Comparison of ENCODE assay signal across 19 cellular contexts in genomic region chr5:39138182-39138487, GRCh38.
DNase-seq lines count a peak whose midpoint lies in the region; ATAC-seq and TF ChIP-seq lines count a peak whose summit lies in the region.
"Had no signal": no experiment of that assay in that cellular context is flagged by ENCODE, and none has a peak within 500 bp of the region (broad histone marks: within the 10 kb centered on the region; RNA-seq: fewer than 3 reads in every experiment).

No MANE protein-coding gene starts in this region.

- H3K4me3 ChIP-seq in GM23248 = no peak overlapping the region
- H3K4me3 ChIP-seq: colonic mucosa, sigmoid colon, testis had no signal

- H4K20me1 ChIP-seq in GM23248 (ENCODE audit: insufficient read depth) = no peaks in the 10 kb centered on the region
- H4K20me1 ChIP-seq in H9 (ENCODE audit: control insufficient read depth, insufficient read depth, insufficient read length) = no peaks in the 10 kb centered on the region

- H2BK12ac ChIP-seq in H9 (ENCODE audit: insufficient read length, low read depth, low read length) = no peak overlapping the region

- H2AK5ac ChIP-seq in H9 (ENCODE audit: insufficient read length, low read length) = no peak overlapping the region

- H3K9ac ChIP-seq in GM23248 (0 out of 2 replicates have a peak overlapping the region, but pooled peaks have one; percentile 19), H9 (ENCODE audit: extremely low read depth, insufficient read length, low read length) (no peak overlapping the region)

- H3K9me3 Mint-ChIP-seq in H9 = no peaks in the 10 kb centered on the region
- H3K9me3 Mint-ChIP-seq: activated B cell treated with CpG ODN at 0.5 μM for 24 hours; activated T-helper 1 cell treated with anti-CD3 and anti-CD28 coated beads, Interleukin-12 subunit alpha, Interleukin-12 subunit beta, Interleukin-2, Interleukin-4 antibody, amounts not matched to agents 30 ng/mL and 10 ng/mL and 1 ng/mL, durations not matched to agents 14 hours and 24 hours and 36 hours; naive B cell; T-helper 2 cell treated with Interferon-gamma antibody and Interleukin-4, amounts not matched to agents 5 μg/mL and 100 μg/mL, for 36 hours had no signal

- no peaks in the 10 kb centered on the region for H3K27me3 ChIP-seq in GM23248 (replicated peaks; ENCODE audit: insufficient read depth)
- no peaks in the 10 kb centered on the region for H3K27me3 ChIP-seq in foreskin keratinocyte
- H3K27me3 ChIP-seq in H9 (ENCODE audit: insufficient read depth, low read length) = no peaks in the 10 kb centered on the region
- H3K27me3 ChIP-seq: colonic mucosa, sigmoid colon, testis had no signal

- no peak overlapping the region for H3T11ph ChIP-seq in H9 (ENCODE audit: low read length)

- H2AFZ ChIP-seq in GM23248 (no peak overlapping the region), H9 (ENCODE audit: low read length) (no peak overlapping the region)

- H3K4me1 Mint-ChIP-seq in T-helper 17 cell (peaks cover 27% of the 10 kb centered on the region), H9 (no peaks in the 10 kb centered on the region)
- H3K4me1 Mint-ChIP-seq: activated B cell treated with CpG ODN at 0.5 μM for 24 hours had no signal

- peaks cover 13% of the 10 kb centered on the region; the same call in 1 of the 2 replicates for H3F3A ChIP-seq in GM23248 (ENCODE audit: insufficient read depth)

- peak overlapping the region; percentile 94 for H3K27ac Mint-ChIP-seq in T-helper 17 cell
- no peak overlapping the region for H3K27ac Mint-ChIP-seq in H9
- H3K27ac Mint-ChIP-seq: activated B cell treated with CpG ODN at 0.5 μM for 24 hours; naive B cell; T-helper 2 cell treated with Interferon-gamma antibody and Interleukin-4, amounts not matched to agents 5 μg/mL and 100 μg/mL, for 36 hours had no signal

- H3K9me3 ChIP-seq in GM23248 (ENCODE audit: low read depth) (no peaks in the 10 kb centered on the region), T-helper 17 cell (ENCODE audit: control insufficient read depth, low read length, poor library complexity, severe bottlenecking) (no peaks in the 10 kb centered on the region), H9 (ENCODE audit: control insufficient read depth, low read depth, low read length) (no peaks in the 10 kb centered on the region)
- H3K9me3 ChIP-seq: colonic mucosa, sigmoid colon, testis had no signal

- no peak overlapping the region for H2BK15ac ChIP-seq in H9 (ENCODE audit: low read depth, low read length)

- H3K27me3 Mint-ChIP-seq in T-helper 17 cell (no peaks in the 10 kb centered on the region), H9 (ENCODE audit: low read depth) (no peaks in the 10 kb centered on the region)
- H3K27me3 Mint-ChIP-seq: activated B cell treated with CpG ODN at 0.5 μM for 24 hours, naive B cell had no signal

- H4K91ac ChIP-seq in H9 (ENCODE audit: insufficient read length, low read depth, low read length) = no peak overlapping the region

- H3K27ac ChIP-seq in GM23248 = peak overlapping the region; percentile 57; the same call in 1 of the 2 replicates
- peak overlapping the region; percentile 49 for H3K27ac ChIP-seq in foreskin keratinocyte
- H3K27ac ChIP-seq in H9 (ENCODE audit: insufficient read length, low read depth, low read length) = no peak overlapping the region
- H3K27ac ChIP-seq: colonic mucosa, sigmoid colon, testis had no signal

- DNase-seq in activated effector memory CD4-positive, alpha-beta T cell treated with anti-CD3 and anti-CD28 coated beads, Interleukin-2, amount 50 U/mL, for 16 hours = peak; percentile 66
- DNase-seq in activated effector memory CD4-positive, alpha-beta T cell treated with Interleukin-2 at 50 U/mL for 16 hours = no peak
- DNase-seq in GM23248 (no peak), T-helper 17 cell (no peak), foreskin keratinocyte (no peak), SKM-1 treated with dmso at 0.1 percent for 144 hours (lab: John Stamatoyannopoulos, UW; ENCODE audit: unreplicated experiment) (no peak), H9 (no peak)
- DNase-seq: activated B cell treated with CpG ODN at 0.5 μM for 24 hours, colonic mucosa, hippocampal formation, naive B cell, NCI-H2029 treated with DMSO at 0.1 percent for 48 hours, NCI-H524, SHP77, sigmoid colon, testis had no signal

- H3K4me3 Mint-ChIP-seq in T-helper 17 cell (no peak overlapping the region), H9 (no peak overlapping the region)
- H3K4me3 Mint-ChIP-seq: activated B cell treated with CpG ODN at 0.5 μM for 24 hours; activated T-helper 1 cell treated with anti-CD3 and anti-CD28 coated beads, Interleukin-12 subunit alpha, Interleukin-12 subunit beta, Interleukin-2, Interleukin-4 antibody, amounts not matched to agents 30 ng/mL and 10 ng/mL and 1 ng/mL, durations not matched to agents 14 hours and 24 hours and 36 hours; naive B cell; T-helper 2 cell treated with Interferon-gamma antibody and Interleukin-4, amounts not matched to agents 5 μg/mL and 100 μg/mL, for 36 hours had no signal

- H3K36me3 Mint-ChIP-seq in T-helper 17 cell (ENCODE audit: low read depth) (peaks cover 16% of the 10 kb centered on the region), H9 (ENCODE audit: insufficient read depth in 1 of 3, low read depth in 3 of 3) (no peaks in the 10 kb centered on the region)

- ATAC-seq in T-helper 17 cell = no peak
- ATAC-seq in foreskin keratinocyte = peak; percentile 45
- no peak for ATAC-seq in HG02798 (IDR thresholded peaks at IDR 0.05; ENCODE audit: poor library complexity, unreplicated experiment)

- H3K18ac ChIP-seq in H9 (ENCODE audit: insufficient read length, low read depth, low read length) = no peak overlapping the region

- H3K23ac ChIP-seq in H9 (ENCODE audit: insufficient read length, low read depth, low read length) = no peak overlapping the region

- H3K14ac ChIP-seq in H9 (ENCODE audit: insufficient read depth, low read length) = no peak overlapping the region

- no peaks in the 10 kb centered on the region for H3K36me3 ChIP-seq in GM23248 (ENCODE audit: low read depth)
- H3K36me3 ChIP-seq: colonic mucosa, sigmoid colon had no signal

- H2BK120ac ChIP-seq in H9 (ENCODE audit: low read depth, low read length, poor library complexity, severe bottlenecking) = no peak overlapping the region

- TF ChIP-seq CTCF in foreskin keratinocyte (conservative IDR thresholded peaks at IDR 0.05) = no peak
- no peak for TF ChIP-seq CTCF in H9 (conservative IDR thresholded peaks at IDR 0.05)

- H3K23me2 ChIP-seq in H9 (ENCODE audit: insufficient read length, low read depth, low read length, poor library complexity, severe bottlenecking) = no peaks in the 10 kb centered on the region

- no peak overlapping the region for H3K56ac ChIP-seq in H9 (ENCODE audit: insufficient read length, low read depth, low read length)

- no peak overlapping the region for H2BK20ac ChIP-seq in H9 (ENCODE audit: low read depth, low read length, poor library complexity, severe bottlenecking)

- H3K4me2 ChIP-seq in GM23248 (ENCODE audit: unreplicated experiment) (peak overlapping the region; percentile 65), H9 (ENCODE audit: insufficient read depth, insufficient read length, low read length) (no peak overlapping the region)

- H3K79me2 ChIP-seq in GM23248 (ENCODE audit: insufficient read depth) (no peaks in the 10 kb centered on the region), H9 (ENCODE audit: insufficient read depth, low read length) (no peaks in the 10 kb centered on the region)

- in situ Hi-C loops in GM23248 (cut with MboI) = no loop called here

- H2BK5ac ChIP-seq in H9 (ENCODE audit: insufficient read length, low read length) = no peak overlapping the region

- peaks cover 14% of the 10 kb centered on the region for H3K4me1 ChIP-seq in GM23248 (ENCODE audit: insufficient read depth)
- peaks cover 16% of the 10 kb centered on the region for H3K4me1 ChIP-seq in foreskin keratinocyte
- no peaks in the 10 kb centered on the region for H3K4me1 ChIP-seq in H9 (ENCODE audit: insufficient read depth, low read length)
- H3K4me1 ChIP-seq: colonic mucosa, sigmoid colon, testis had no signal

- no peak overlapping the region for H4K5ac ChIP-seq in H9 (ENCODE audit: insufficient read length, low read depth, low read length)

- 87 to 95% methylated on average over 4 of the region's 4 CpGs for WGBS in GM23248 (ENCODE audit: low coverage in 1 of 2, low lambda C conversion rate in 2 of 2, missing lambda C conversion rate in 2 of 2), 2 experiments
- no CpG with 5 or more reads among the region's 4 CpGs for WGBS in H9 (ENCODE audit: extremely low coverage, insufficient read length, low lambda C conversion rate)

- H3K79me1 ChIP-seq in H9 (ENCODE audit: insufficient read depth, low read depth, low read length, poor library complexity, severe bottlenecking) = no peaks in the 10 kb centered on the region

- H4K8ac ChIP-seq in H9 (replicated peaks; ENCODE audit: insufficient read length, low read depth, low read length) = no peak overlapping the region

- no peaks in the 10 kb centered on the region for H3K9me2 ChIP-seq in GM23248 (ENCODE audit: insufficient read depth)

- no peak overlapping the region for H3K4ac ChIP-seq in H9 (ENCODE audit: low read depth, low read length)
